In the genomic region with DNA sequence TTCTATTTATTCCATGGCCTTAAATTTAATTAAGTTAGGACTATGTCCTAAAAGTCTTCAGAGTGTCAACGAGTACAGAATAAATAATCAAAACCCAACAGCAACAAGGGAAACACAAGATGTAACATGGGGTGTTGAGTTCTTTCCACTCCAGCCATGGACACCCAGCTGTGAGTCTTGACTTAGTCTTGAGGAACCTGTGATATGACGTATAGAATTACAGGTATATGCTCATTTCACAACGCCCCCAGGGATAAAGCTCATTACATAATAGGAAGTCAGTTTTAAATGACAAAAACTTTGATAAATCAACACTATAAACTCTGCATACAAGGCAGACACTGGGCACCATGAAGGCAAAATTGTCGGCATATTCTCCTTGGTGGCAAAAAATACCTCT, we compare ENCODE assay signal across 24 cellular contexts.
"Had no signal": no experiment of that assay in that cellular context is flagged by ENCODE, and none has a peak within 500 bp of the region (broad histone marks: within the 10 kb centered on the region; RNA-seq: fewer than 3 reads in every experiment).

No MANE protein-coding gene starts in this region.

- H3K27ac ChIP-seq: ascending aorta, brain microvascular endothelial cell, colonic mucosa had no signal

- H3K9me3 ChIP-seq: ascending aorta, colonic mucosa had no signal

- H3K4me3 ChIP-seq: ascending aorta, colonic mucosa had no signal

- DNase-seq: activated CD4-positive, alpha-beta memory T cell treated with anti-CD3 and anti-CD28 coated beads for 36 hours; activated CD4-positive, alpha-beta T cell treated with anti-CD3 and anti-CD28 coated beads for 36 hours; activated CD4-positive, alpha-beta T cell treated with anti-CD3 and anti-CD28 coated beads, Interleukin-2, amount 10 ng/mL, durations not matched to agents 24 days and 14 days; activated CD4-positive, CD25-positive, alpha-beta regulatory T cell; activated CD4-positive, CD25-positive, alpha-beta regulatory T cell treated with anti-CD3 and anti-CD28 coated beads, Interleukin-2, amount 50 U/mL, for 72 hours; activated CD8-positive, alpha-beta memory T cell treated with anti-CD3 and anti-CD28 coated beads, Interleukin-2, amount 10 ng/mL, durations not matched to agents 7 days and 5 days; activated CD8-positive, alpha-beta memory T cell treated with anti-CD3 and anti-CD28 coated beads, Interleukin-2, amount 50 U/mL, for 4 hours; activated CD8-positive, alpha-beta T cell treated with anti-CD3 and anti-CD28 coated beads, Interleukin-2, amount 10 ng/mL, durations not matched to agents 7 days and 5 days; activated gamma-delta T cell; activated naive CD4-positive, alpha-beta T cell; activated naive CD4-positive, alpha-beta T cell treated with anti-CD3 and anti-CD28 coated beads, Interleukin-2, amount 10 ng/mL, durations not matched to agents 7 days and 5 days; activated naive CD8-positive, alpha-beta T cell treated with anti-CD3 and anti-CD28 coated beads, Interleukin-2, amount 10 ng/mL, durations not matched to agents 7 days and 5 days; activated T-cell treated with anti-CD3 and anti-CD28 coated beads, Interleukin-2, amount 50 U/mL, for 24 hours; activated T-cell treated with anti-CD3 and anti-CD28 coated beads, Interleukin-2, amount 50 U/mL, for 72 hours; brain microvascular endothelial cell; colonic mucosa; effector CD8-positive, alpha-beta T cell; foreskin fibroblast; head of caudate nucleus; T-helper 2 cell had no signal

- H3K4me1 ChIP-seq: ascending aorta, colonic mucosa had no signal

- H3K27me3 ChIP-seq: ascending aorta, brain microvascular endothelial cell, colonic mucosa had no signal

- H3K36me3 ChIP-seq: ascending aorta, brain microvascular endothelial cell, colonic mucosa had no signal

- FAIRE-seq: endometrium, endothelial cell of umbilical vein, frontal cortex had no signal
